ENCODE assay signal across 18 cellular contexts in the genomic region with DNA sequence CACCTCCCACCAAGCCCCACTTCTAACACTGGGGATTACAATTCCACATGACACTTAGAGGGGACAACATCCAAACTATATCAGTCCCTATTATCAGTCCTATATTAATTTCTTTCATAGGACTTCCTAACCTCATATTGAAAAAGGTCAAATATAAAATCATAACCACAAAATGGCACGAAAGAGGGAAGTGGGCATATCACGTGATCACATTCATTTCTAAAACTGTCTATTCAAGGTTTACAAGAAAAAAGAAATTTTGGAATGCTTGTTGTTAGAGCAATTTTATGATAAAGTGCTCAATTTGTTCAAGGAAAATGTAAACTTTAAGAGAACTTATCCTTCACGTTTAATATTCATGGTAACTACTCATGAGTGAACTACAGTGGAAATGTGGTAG.
"Had no signal": no experiment of that assay in that cellular context is flagged by ENCODE, and none has a peak within 500 bp of the region (broad histone marks: within the 10 kb centered on the region; RNA-seq: fewer than 3 reads in every experiment).

No MANE protein-coding gene starts in this region.

- H3K4me1 ChIP-seq: esophagus squamous epithelium, gastroesophageal sphincter, lower lobe of right lung, sigmoid colon, testis, tibial nerve had no signal

- H3K27me3 ChIP-seq: esophagus squamous epithelium, gastroesophageal sphincter, sigmoid colon, testis, tibial nerve had no signal

- H3K36me3 ChIP-seq: esophagus squamous epithelium, gastroesophageal sphincter, lower lobe of right lung, sigmoid colon, tibial nerve had no signal

- H3K27ac ChIP-seq: esophagus squamous epithelium, gastroesophageal sphincter, lower lobe of right lung, sigmoid colon, skin epidermis, testis, tibial nerve had no signal

- H3K4me3 ChIP-seq: esophagus squamous epithelium, gastroesophageal sphincter, lower lobe of right lung, sigmoid colon, skin epidermis, testis, tibial nerve had no signal

- H3K9me3 ChIP-seq: esophagus squamous epithelium, gastroesophageal sphincter, lower lobe of right lung, sigmoid colon, testis had no signal

- ATAC-seq: gastroesophageal sphincter; left lobe of liver; lower lobe of right lung; natural killer cell; stimulated activated naive B cell treated with anti-CD40 and anti-IgM and Interleukin-4, amounts not matched to agents 10 μg/mL and 1 μg/mL and 100 μg/mL, for 72 hours; stimulated activated naive CD8-positive, alpha-beta T cell treated with anti-CD3 and anti-CD28 coated beads, Interleukin-15, amount 100 ng/mL, for 72 hours had no signal

- DNase-seq: dermis blood vessel endothelial cell; esophagus squamous epithelium; foreskin fibroblast; glutamatergic neuron; islet precursor cell; lower lobe of right lung; natural killer cell; posterior cingulate gyrus; sigmoid colon; stimulated activated CD4-positive, alpha-beta T cell treated with anti-CD3 and anti-CD28 coated beads, Interleukin-2, amount 100 ng/mL, for 24 hours; stimulated activated CD4-positive, alpha-beta T cell treated with anti-CD3 and anti-CD28 coated beads, Interleukin-4, amount 100 ng/mL, for 4 hours; stimulated activated naive B cell treated with anti-CD40 and anti-IgM and Interleukin-4, amounts not matched to agents 10 μg/mL and 1 μg/mL and 100 μg/mL, for 72 hours; stimulated activated naive CD8-positive, alpha-beta T cell treated with anti-CD3 and anti-CD28 coated beads, Interleukin-15, amount 100 ng/mL, for 72 hours; testis had no signal
